1 cellular context compared by ENCODE assay signal in genomic region chr16:2513405-2514332, GRCh38.
A peak's percentile ranks its signal among the peaks of the same experiment; 100 is the strongest.
TF ChIP-seq lines count a peak whose summit lies in the region.

Gene ATP6V0C (plus strand): TSS chr16:2513952. CDS start chr16:2514104, 152 bp downstream.

TF ChIP-seq in HepG2, 621 proteins besides CTCF, POLR2A, EP300 and RAD21 (continued from another document and continues in another):
- TF ChIP-seq AKNA (CRISPR knock-in tag; IDR thresholded peaks at IDR 0.05; ENCODE audit: borderline replicate concordance) (no peak), ZNF614 (CRISPR knock-in tag; IDR thresholded peaks at IDR 0.05; ENCODE audit: borderline replicate concordance) (0 out of 2 replicates have a peak, but pooled peaks have one; percentile 22), ZKSCAN8 (CRISPR knock-in tag; IDR thresholded peaks at IDR 0.05; ENCODE audit: borderline replicate concordance) (no peak), ZNF224 (CRISPR knock-in tag; IDR thresholded peaks at IDR 0.05) (no peak), RFXANK (CRISPR knock-in tag; IDR thresholded peaks at IDR 0.05) (no peak), BORCS8-MEF2B (CRISPR knock-in tag; IDR thresholded peaks at IDR 0.05) (peak; percentile 52; the same call in 1 of the 2 replicates), YY1 (IDR thresholded peaks at IDR 0.05; ENCODE audit: insufficient read depth, insufficient replicate concordance, low read depth, low read length) (peak; percentile 98), E2F1 (CRISPR knock-in tag; IDR thresholded peaks at IDR 0.05) (0 out of 2 replicates have a peak, but pooled peaks have one; percentile 19), DMTF1 (CRISPR knock-in tag; IDR thresholded peaks at IDR 0.05) (no peak), ZSCAN12 (CRISPR knock-in tag; IDR thresholded peaks at IDR 0.05) (no peak), ARID4A (CRISPR knock-in tag; IDR thresholded peaks at IDR 0.05; ENCODE audit: borderline replicate concordance) (peak; percentile 54), HMGA1 (CRISPR knock-in tag; conservative IDR thresholded peaks at IDR 0.05) (no peak), CBX2 (IDR thresholded peaks at IDR 0.05; ENCODE audit: low read depth, low read length) (no peak), CBX2 (CRISPR knock-in tag; IDR thresholded peaks at IDR 0.05; ENCODE audit: low read depth) (no peak), ZNF766 (CRISPR knock-in tag; IDR thresholded peaks at IDR 0.05; ENCODE audit: borderline replicate concordance) (peak; percentile 55; the same call in 1 of the 2 replicates), SIN3A (IDR thresholded peaks at IDR 0.05; ENCODE audit: borderline replicate concordance, low read depth, low read length) (no peak; the same call in 1 of the 2 replicates), ZNF563 (CRISPR knock-in tag; IDR thresholded peaks at IDR 0.05) (peak; percentile 23; the same call in 1 of the 2 replicates), POGK (CRISPR knock-in tag; conservative IDR thresholded peaks at IDR 0.05) (0 out of 2 replicates have a peak, but pooled peaks have one; percentile 7), YEATS4 (CRISPR knock-in tag; IDR thresholded peaks at IDR 0.05; ENCODE audit: borderline replicate concordance) (peak; percentile 78), ZNF10 (CRISPR knock-in tag; IDR thresholded peaks at IDR 0.05; ENCODE audit: borderline replicate concordance, low read depth) (no peak), IKZF1 (IDR thresholded peaks at IDR 0.05) (no peak), MXD1 (CRISPR knock-in tag; IDR thresholded peaks at IDR 0.05) (no peak; the same call in 1 of the 2 replicates), NFKB2 (CRISPR knock-in tag; IDR thresholded peaks at IDR 0.05; ENCODE audit: borderline replicate concordance) (peak; percentile 47; the same call in 1 of the 2 replicates), CEBPB (IDR thresholded peaks at IDR 0.05; ENCODE audit: borderline replicate concordance, low read depth, low read length) (no peak), MYPOP (CRISPR knock-in tag; IDR thresholded peaks at IDR 0.05) (no peak), PAF1 (CRISPR knock-in tag; IDR thresholded peaks at IDR 0.05) (no peak), ZNF780A (CRISPR knock-in tag; IDR thresholded peaks at IDR 0.05) (no peak), FOSL1 (CRISPR knock-in tag; IDR thresholded peaks at IDR 0.05; ENCODE audit: borderline replicate concordance) (no peak), RNF2 (conservative IDR thresholded peaks at IDR 0.05; ENCODE audit: low read depth) (no peak), ZNF225 (CRISPR knock-in tag; IDR thresholded peaks at IDR 0.05) (peak; percentile 91), NR3C1 (CRISPR knock-in tag; IDR thresholded peaks at IDR 0.05) (no peak), MAF1 (CRISPR knock-in tag; IDR thresholded peaks at IDR 0.05; ENCODE audit: borderline replicate concordance) (0 out of 2 replicates have a peak, but pooled peaks have one; percentile 72), KAT7 (CRISPR knock-in tag; IDR thresholded peaks at IDR 0.05; ENCODE audit: borderline replicate concordance) (no peak), NFKBIZ (CRISPR knock-in tag; IDR thresholded peaks at IDR 0.05) (no peak), PCBP1 (IDR thresholded peaks at IDR 0.05; ENCODE audit: borderline replicate concordance, low read depth, low read length) (no peak), ZBTB10 (CRISPR knock-in tag; IDR thresholded peaks at IDR 0.05; ENCODE audit: borderline replicate concordance) (peak; percentile 97), DZIP1 (CRISPR knock-in tag; IDR thresholded peaks at IDR 0.05) (no peak), KMT2A (CRISPR knock-in tag; IDR thresholded peaks at IDR 0.05) (no peak)
